In genomic region chr9:20980713-20981481, GRCh38 we compare ENCODE assay signal across 9 cellular contexts.
DNase-seq lines count a peak whose midpoint lies in the region; ATAC-seq and TF ChIP-seq lines count a peak whose summit lies in the region.
"Had no signal": no experiment of that assay in that cellular context is flagged by ENCODE, and none has a peak within 500 bp of the region (broad histone marks: within the 10 kb centered on the region; RNA-seq: fewer than 3 reads in every experiment).

No MANE protein-coding gene starts in this region.

- peak; percentile 72 for ATAC-seq in HG02759 (IDR thresholded peaks at IDR 0.05; ENCODE audit: unreplicated experiment)
- ATAC-seq: K562 had no signal

- H3K4me3 ChIP-seq in GM12865 (ENCODE audit: low read depth, low read length): no peak overlapping the region
- H3K4me3 ChIP-seq: K562 had no signal

- peak; percentile 56 for DNase-seq in GM12865 (ENCODE audit: low read depth)
- peak; percentile 24 for DNase-seq in SIG-M5 (lab: John Stamatoyannopoulos, UW)
- peak; percentile 71 for DNase-seq in kidney tubule cell (ENCODE audit: low spot score)
- no peak for DNase-seq in NCI-H510A treated with DMSO at 0.1 percent for 48 hours (lab: John Stamatoyannopoulos, UW)
- DNase-seq in NCI-H2196 (lab: John Stamatoyannopoulos, UW; ENCODE audit: unreplicated experiment): no peak
- DNase-seq in activated CD8-positive, alpha-beta memory T cell treated with anti-CD3 and anti-CD28 coated beads, Interleukin-2, amount 50 U/mL, for 48 hours: no peak
- DNase-seq in activated CD4-positive, CD25-positive, alpha-beta regulatory T cell (lab: John Stamatoyannopoulos, UW): no peak

- TF ChIP-seq CTCF in GM12865 (IDR thresholded peaks at IDR 0.05; ENCODE audit: insufficient read depth, low read depth, low read length, missing control alignments): no peak

Comparison
In these comparisons a context has a peak if more than half of its experiments do, and no peak if none do; other contexts are left out.
1. DNase-seq: peak in GM12865 (single experiment), SIG-M5 (single experiment) and kidney tubule cell (single experiment); none in NCI-H510A treated with DMSO at 0.1 percent for 48 hours (single experiment), NCI-H2196 (single experiment), activated CD8-positive, alpha-beta memory T cell treated with anti-CD3 and anti-CD28 coated beads, Interleukin-2, amount 50 U/mL, for 48 hours (single experiment) and activated CD4-positive, CD25-positive, alpha-beta regulatory T cell (0 of 4).